Comparison of ENCODE assay signal across 8 cellular contexts in genomic region chr2:111735838-111736711, GRCh38.
A peak's percentile ranks its signal among the peaks of the same experiment; 100 is the strongest.
DNase-seq lines count a peak whose midpoint lies in the region; ATAC-seq and TF ChIP-seq lines count a peak whose summit lies in the region.
"Not testable (repeated sequence)": the region's sequence is repeated elsewhere in the genome, so short reads cannot be mapped to it uniquely, and the experiment has no call there.

No MANE protein-coding gene starts in this region.

- TF ChIP-seq CTCF in astrocyte of the cerebellum (IDR thresholded peaks at IDR 0.05; ENCODE audit: low read depth, low read length, missing control alignments), result peak; percentile 39
- peak; percentile 16 for TF ChIP-seq CTCF in fibroblast of the aortic adventitia (IDR thresholded peaks at IDR 0.05; ENCODE audit: insufficient read depth, low read length)
- TF ChIP-seq CTCF in mesothelial cell of epicardium (IDR thresholded peaks at IDR 0.05; ENCODE audit: unreplicated experiment), result peak; percentile 87
- peak in 4 of 7 experiments; percentile 14 to 75 (median 62) for TF ChIP-seq CTCF in stomach (IDR thresholded peaks at IDR 0.05)

- ATAC-seq in GM21717 (IDR thresholded peaks at IDR 0.05; ENCODE audit: unreplicated experiment), result peak; percentile 50

- DNase-seq in Caki2 (ENCODE audit: low read depth), result peak; percentile 65
- peak; percentile 84 for DNase-seq in LHCN-M2 (ENCODE audit: low read depth)
- DNase-seq in RPMI8226, result peak; percentile 39
- DNase-seq in astrocyte of the cerebellum (ENCODE audit: low read depth), result peak; percentile 37
- DNase-seq in fibroblast of the aortic adventitia (ENCODE audit: low read depth), result peak; percentile 78
- not testable (repeated sequence) for DNase-seq in mesothelial cell of epicardium (ENCODE audit: low spot score in 2 of 2, unreplicated experiment in 2 of 2); stomach

- 12 to 28% (median 26%) methylated on average over 7 of the region's 9 CpGs for WGBS in stomach, 5 donors

- H3K27me3 Mint-ChIP-seq in mesothelial cell of epicardium (ENCODE audit: low read depth), result not testable (repeated sequence)

- not testable (repeated sequence) for H3K9me3 Mint-ChIP-seq in mesothelial cell of epicardium

- TF ChIP-seq POLR2A in stomach (IDR thresholded peaks at IDR 0.05), result not testable (repeated sequence)

- not testable (repeated sequence) for H3K4me3 ChIP-seq in astrocyte of the cerebellum (ENCODE audit: low read depth, low read length); fibroblast of the aortic adventitia (ENCODE audit: low read depth, low read length); stomach

- H3K36me3 Mint-ChIP-seq in mesothelial cell of epicardium, result not testable (repeated sequence)

- intact Hi-C loops in stomach (cut with DNase I; ENCODE audit: low total_unique reads), result not testable (repeated sequence)

- H3K27ac Mint-ChIP-seq in mesothelial cell of epicardium, result not testable (repeated sequence)

- not testable (repeated sequence) for TF ChIP-seq EP300 in stomach (IDR thresholded peaks at IDR 0.05)

- not testable (repeated sequence) for H3K4me3 Mint-ChIP-seq in mesothelial cell of epicardium

- H3K4me1 Mint-ChIP-seq in mesothelial cell of epicardium, result not testable (repeated sequence)

- not testable (repeated sequence) for H3K9me3 ChIP-seq in stomach

- in situ Hi-C loops in Caki2 (cut with HindIII; ENCODE audit: low pct_unique_long_range_greater_than_20kb, low sequenced_read_pairs); astrocyte of the cerebellum (cut with HindIII; ENCODE audit: low sequenced_read_pairs): not testable (repeated sequence)

- H3K27me3 ChIP-seq in stomach, result not testable (repeated sequence)

- peak overlapping the region in 1 of 5 donors; percentile 54 for H3K27ac ChIP-seq in stomach

- not testable (repeated sequence) for H3K4me1 ChIP-seq in stomach

- H3K36me3 ChIP-seq in stomach, result not testable (repeated sequence)

Comparison
In these comparisons a context has a peak if more than half of its experiments do, and no peak if none do; other contexts are left out.
1. CTCF ChIP-seq: peak in every context shown above with its lines; median percentile 87 in mesothelial cell of epicardium; 62 in stomach; 39 in astrocyte of the cerebellum; 16 in fibroblast of the aortic adventitia.